ENCODE assay signal across 8 cellular contexts in the genomic region with DNA sequence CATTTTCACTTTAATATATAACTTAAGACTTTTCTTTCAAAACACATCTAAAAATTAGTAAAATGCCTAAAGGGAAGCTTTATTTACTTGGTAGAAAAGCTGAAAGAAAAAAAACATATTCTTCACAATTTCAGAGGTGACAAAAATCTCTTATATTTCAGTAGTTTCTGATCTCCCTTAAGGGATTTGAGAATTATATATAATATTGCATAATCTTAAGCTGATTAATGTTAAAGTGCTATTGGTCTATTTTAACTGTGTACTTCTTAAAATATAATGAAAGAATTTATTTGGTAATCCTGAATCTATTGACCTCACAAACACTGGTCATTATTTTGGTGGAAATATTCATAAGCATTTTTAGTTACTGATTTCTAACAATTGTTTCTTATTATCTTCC. TPM values are rescaled to one million over a fixed set of nuclear protein-coding genes. Genes with fewer than 3 reads are reported as not detected.
DNase-seq lines count a peak whose midpoint lies in the region; ATAC-seq, FAIRE-seq and TF ChIP-seq lines count a peak whose summit lies in the region.

No MANE protein-coding gene starts in this region.

- peaks cover 7% of the 10 kb centered on the region for H3K36me3 ChIP-seq in lower lobe of right lung

- H3K27me3 ChIP-seq in lower lobe of right lung (ENCODE audit: low read depth), result no peaks in the 10 kb centered on the region

- H3K27ac ChIP-seq in lower lobe of right lung, result peak overlapping the region; percentile 93

- no peaks in the 10 kb centered on the region for H3K9me3 Mint-ChIP-seq in activated naive CD4-positive, alpha-beta T cell treated with anti-CD3 and anti-CD28 coated beads, Interleukin-2, amount 10 ng/mL, durations not matched to agents 7 days and 5 days
- no peaks in the 10 kb centered on the region for H3K9me3 Mint-ChIP-seq in type B pancreatic cell

- peaks cover 9% of the 10 kb centered on the region for H3K36me3 Mint-ChIP-seq in activated naive CD4-positive, alpha-beta T cell treated with anti-CD3 and anti-CD28 coated beads, Interleukin-2, amount 10 ng/mL, durations not matched to agents 7 days and 5 days
- H3K36me3 Mint-ChIP-seq in type B pancreatic cell, result peaks cover 11% of the 10 kb centered on the region

- peaks cover 20% of the 10 kb centered on the region for H3K4me1 ChIP-seq in lower lobe of right lung

- intact Hi-C loops in lower lobe of right lung (cut with DNase I), result no loop called here

- in situ Hi-C loops in astrocyte of the spinal cord (cut with HindIII; ENCODE audit: low sequenced_read_pairs), result no loop called here

- peak overlapping the region; percentile 88 for H3K4me3 Mint-ChIP-seq in activated naive CD4-positive, alpha-beta T cell treated with anti-CD3 and anti-CD28 coated beads, Interleukin-2, amount 10 ng/mL, durations not matched to agents 7 days and 5 days
- peak overlapping the region; percentile 97 for H3K4me3 Mint-ChIP-seq in type B pancreatic cell

- DNase-seq in activated naive CD4-positive, alpha-beta T cell treated with anti-CD3 and anti-CD28 coated beads, Interleukin-2, amount 10 ng/mL, durations not matched to agents 7 days and 5 days, result no peak
- no peak for DNase-seq in activated naive CD4-positive, alpha-beta T cell treated with anti-CD3 and anti-CD28 coated beads, Interleukin-2, amount 50 U/mL, for 16 hours
- DNase-seq in astrocyte of the spinal cord (ENCODE audit: low read depth, low spot score) (no peak), lower lobe of right lung (no peak), type B pancreatic cell (ENCODE audit: extremely low spot score, unreplicated experiment) (no peak), HTR-8/SVneo (ENCODE audit: insufficient read length, low spot score) (no peak)

- peaks cover 43% of the 10 kb centered on the region for H3K4me1 Mint-ChIP-seq in activated naive CD4-positive, alpha-beta T cell treated with anti-CD3 and anti-CD28 coated beads, Interleukin-2, amount 10 ng/mL, durations not matched to agents 7 days and 5 days
- peaks cover 24% of the 10 kb centered on the region for H3K4me1 Mint-ChIP-seq in type B pancreatic cell (ENCODE audit: unreplicated experiment)

- no peaks in the 10 kb centered on the region for H3K9me3 ChIP-seq in lower lobe of right lung

- H3K4me3 ChIP-seq in astrocyte of the spinal cord (ENCODE audit: low read depth, low read length) (peak overlapping the region; percentile 81), lower lobe of right lung (peak overlapping the region; percentile 85)

- CTCF ChIA-PET in activated naive CD4-positive, alpha-beta T cell treated with anti-CD3 and anti-CD28 coated beads, Interleukin-2, amount 10 ng/mL, durations not matched to agents 7 days and 5 days (lab: Charles Lee), result interaction anchor here (0.6 to 3.1 kb wide), 4 partner anchors 8 to 99 kb away, joined by 3 to 16 read pairs (median 3); no protein-coding TSS in a partner anchor

- no peak for FAIRE-seq in HTR-8/SVneo (lab: Jason Lieb, UNC)

- no peak overlapping the region for H3K27ac Mint-ChIP-seq in activated naive CD4-positive, alpha-beta T cell treated with anti-CD3 and anti-CD28 coated beads, Interleukin-2, amount 10 ng/mL, durations not matched to agents 7 days and 5 days
- H3K27ac Mint-ChIP-seq in type B pancreatic cell, result peak overlapping the region; percentile 98

- ATAC-seq in lower lobe of right lung (no peak), GM19035 (IDR thresholded peaks at IDR 0.05; ENCODE audit: unreplicated experiment) (no peak)
- ATAC-seq in activated CD4-positive, CD25-positive, alpha-beta regulatory T cell treated with anti-CD3 and anti-CD28 coated beads, Interleukin-2, amount 50 U/mL, for 24 hours, result no peak

- TF ChIP-seq CTCF in astrocyte of the spinal cord (IDR thresholded peaks at IDR 0.05; ENCODE audit: low read depth, low read length), result no peak
- TF ChIP-seq CTCF in lower lobe of right lung (IDR thresholded peaks at IDR 0.05), result no peak
- no peak for TF ChIP-seq CTCF in type B pancreatic cell (conservative IDR thresholded peaks at IDR 0.05)

- peaks cover 9% of the 10 kb centered on the region for H3K27me3 Mint-ChIP-seq in activated naive CD4-positive, alpha-beta T cell treated with anti-CD3 and anti-CD28 coated beads, Interleukin-2, amount 10 ng/mL, durations not matched to agents 7 days and 5 days
- no peaks in the 10 kb centered on the region for H3K27me3 Mint-ChIP-seq in type B pancreatic cell

RNA-seq across cellular contexts. Expression of a gene that starts 1.2 kb away (rescaled TPM):
- 36.1 TPM for total RNA-seq in lower lobe of right lung
- 25.9 and 41.5 TPM in 2 replicates for total RNA-seq in type B pancreatic cell (ENCODE audit: low replicate concordance)

RNA-seq across cellular contexts. Expression of a gene that starts 55.8 kb away (rescaled TPM):
- total RNA-seq in lower lobe of right lung, result 29.5 TPM
- total RNA-seq in type B pancreatic cell (ENCODE audit: low replicate concordance), result 31.6 and 35.9 TPM in 2 replicates
